26 cellular contexts compared by ENCODE assay signal in genomic region chr9:132787748-132788159, GRCh38.
DNase-seq lines count a peak whose midpoint lies in the region; ATAC-seq, FAIRE-seq and TF ChIP-seq lines count a peak whose summit lies in the region.
"Had no signal": no experiment of that assay in that cellular context is flagged by ENCODE, and none has a peak within 500 bp of the region (broad histone marks: within the 10 kb centered on the region; RNA-seq: fewer than 3 reads in every experiment).

No MANE protein-coding gene starts in this region.

- H3K27ac ChIP-seq in BLaER1 (0 out of 2 replicates have a peak overlapping the region, but pooled peaks have one; percentile 23), dorsolateral prefrontal cortex (no peak overlapping the region)
- H3K27ac ChIP-seq: left ventricle myocardium inferior, prostate gland, SK-N-MC, stomach, tibial artery had no signal

- no peaks in the 10 kb centered on the region for H3K36me3 Mint-ChIP-seq in activated T-helper 17 cell treated with anti-CD3 and anti-CD28 coated beads, Interleukin-2, amount 50 U/mL, for 72 hours (ENCODE audit: low read depth)
- H3K36me3 Mint-ChIP-seq in naive B cell, result peaks cover 7 to 11% of the 10 kb centered on the region in 2 donors
- no peaks in the 10 kb centered on the region for H3K36me3 Mint-ChIP-seq in T-cell
- H3K36me3 Mint-ChIP-seq: CD14-positive monocyte had no signal

- CTCF ChIA-PET in T-cell (lab: Charles Lee), result no interaction called here

- peaks cover 6% of the 10 kb centered on the region for H3K4me1 Mint-ChIP-seq in activated T-helper 17 cell treated with anti-CD3 and anti-CD28 coated beads, Interleukin-2, amount 50 U/mL, for 72 hours
- H3K4me1 Mint-ChIP-seq in naive B cell (peaks cover 0 to 5% (median 0%) of the 10 kb centered on the region in 3 donors), T-cell (no peaks in the 10 kb centered on the region)
- H3K4me1 Mint-ChIP-seq: immature natural killer cell, T-helper 17 cell had no signal

- peak; percentile 59 for ATAC-seq in activated T-helper 17 cell treated with anti-CD3 and anti-CD28 coated beads, Interleukin-2, amount 50 U/mL, for 72 hours (replicated peaks)
- ATAC-seq in naive B cell (ENCODE audit: low read depth in 2 of 2), result peak; percentile 64 to 80
- no peak for ATAC-seq in T-cell (replicated peaks in 1 of 4)
- ATAC-seq: naive thymus-derived CD4-positive, alpha-beta T cell; T-helper 17 cell had no signal

- no peak for TF ChIP-seq POLR2A in GM12892 (IDR thresholded peaks at IDR 0.05; ENCODE audit: low read depth, low read length)

- POLR2A ChIA-PET in T-cell (lab: Charles Lee), result no interaction called here

- no peaks in the 10 kb centered on the region for H4K20me1 ChIP-seq in BLaER1

- no peak overlapping the region for H3K4me3 Mint-ChIP-seq in activated T-helper 17 cell treated with anti-CD3 and anti-CD28 coated beads, Interleukin-2, amount 50 U/mL, for 72 hours
- no peak overlapping the region for H3K4me3 Mint-ChIP-seq in naive B cell
- no peak overlapping the region for H3K4me3 Mint-ChIP-seq in T-cell
- H3K4me3 Mint-ChIP-seq: CD14-positive monocyte; immature natural killer cell; mesothelial cell of epicardium; naive thymus-derived CD4-positive, alpha-beta T cell; T-helper 17 cell had no signal

- peaks cover 34% of the 10 kb centered on the region for H3K4me1 ChIP-seq in BLaER1
- H3K4me1 ChIP-seq: HAP-1, prostate gland, stomach, tibial artery had no signal

- H3K4me3 ChIP-seq in BLaER1 (no peak overlapping the region), dorsolateral prefrontal cortex (no peak overlapping the region)
- H3K4me3 ChIP-seq: HAP-1, left ventricle myocardium inferior, prostate gland, SK-N-MC, stomach, tibial artery had no signal

- intact Hi-C loops in dorsolateral prefrontal cortex (cut with DNase I), result no loop called here

- peaks cover 39% of the 10 kb centered on the region for H3K27me3 Mint-ChIP-seq in activated T-helper 17 cell treated with anti-CD3 and anti-CD28 coated beads, Interleukin-2, amount 50 U/mL, for 72 hours
- peaks cover 12 to 42% (median 22%) of the 10 kb centered on the region in 3 donors for H3K27me3 Mint-ChIP-seq in naive B cell
- H3K27me3 Mint-ChIP-seq in T-cell, result peaks cover 9 to 28% of the 10 kb centered on the region in 2 donors

- no peaks in the 10 kb centered on the region for H3K27me3 ChIP-seq in BLaER1
- no peaks in the 10 kb centered on the region for H3K27me3 ChIP-seq in dorsolateral prefrontal cortex
- H3K27me3 ChIP-seq: tibial artery had no signal

- H3K9ac ChIP-seq in BLaER1, result no peak overlapping the region

- H3K27ac Mint-ChIP-seq in activated T-helper 17 cell treated with anti-CD3 and anti-CD28 coated beads, Interleukin-2, amount 50 U/mL, for 72 hours, result no peak overlapping the region
- H3K27ac Mint-ChIP-seq in naive B cell (peak overlapping the region in 3 of 6 donors; percentile 0 to 65 (median 64)), T-cell (no peak overlapping the region)
- H3K27ac Mint-ChIP-seq: CD14-positive monocyte; immature natural killer cell; mesothelial cell of epicardium; naive thymus-derived CD4-positive, alpha-beta T cell; T-helper 17 cell had no signal

- FAIRE-seq in GM12892 (lab: Jason Lieb, UNC), result peak; percentile 5

- peaks cover 9% of the 10 kb centered on the region for H3K9me3 Mint-ChIP-seq in activated T-helper 17 cell treated with anti-CD3 and anti-CD28 coated beads, Interleukin-2, amount 50 U/mL, for 72 hours
- H3K9me3 Mint-ChIP-seq in naive B cell, result peaks cover 0 to 15% (median 11%) of the 10 kb centered on the region in 7 donors
- H3K9me3 Mint-ChIP-seq in T-cell, result peaks cover 0 to 13% (median 4%) of the 10 kb centered on the region in 3 donors
- H3K9me3 Mint-ChIP-seq: immature natural killer cell had no signal

- no peak for TF ChIP-seq CTCF in dorsolateral prefrontal cortex (IDR thresholded peaks at IDR 0.05 in 54 of 56, conservative IDR thresholded peaks at IDR 0.05 in 2 of 56; ENCODE audit: low read depth in 1 of 56, partially characterized antibody in 56 of 56)

- DNase-seq in GM12892 (ENCODE audit: insufficient read length) (no peak), naive B cell (no peak), T-cell (no peak), dorsolateral prefrontal cortex (no peak)
- DNase-seq in activated CD4-positive, alpha-beta T cell treated with anti-CD3 and anti-CD28 coated beads, Interleukin-2, amount 50 U/mL, for 4 hours, result no peak
- DNase-seq: activated gamma-delta T cell treated with Interleukin-2 at 50 U/mL for 16 hours; activated T-cell treated with anti-CD3 and anti-CD28 coated beads for 4 hours; dermis blood vessel endothelial cell; EL; hippocampal formation; immature natural killer cell; left ventricle myocardium inferior; naive thymus-derived CD4-positive, alpha-beta T cell; NCI-H146; NCI-H446; NCI-H774; stomach; T-helper 17 cell; tibial artery had no signal

- H3K9me3 ChIP-seq in BLaER1, result 0 out of 2 replicates have a peak, but pooled peaks cover 5% of the 10 kb centered on the region
- H3K9me3 ChIP-seq: prostate gland, stomach, tibial artery had no signal

- no peaks in the 10 kb centered on the region for H3K36me3 ChIP-seq in BLaER1
- H3K36me3 ChIP-seq: HAP-1, left ventricle myocardium inferior, prostate gland, stomach had no signal

- H3K4me2 ChIP-seq in BLaER1, result peak overlapping the region; percentile 51

Comparison
In these comparisons a context has a peak if more than half of its experiments do, and no peak if none do; other contexts are left out.
1. ATAC-seq: peak in activated T-helper 17 cell treated with anti-CD3 and anti-CD28 coated beads, Interleukin-2, amount 50 U/mL, for 72 hours (single experiment) and naive B cell (2 of 2); none in T-cell (0 of 4).